Comparison of ENCODE assay signal across 1 cellular context in the genomic region with DNA sequence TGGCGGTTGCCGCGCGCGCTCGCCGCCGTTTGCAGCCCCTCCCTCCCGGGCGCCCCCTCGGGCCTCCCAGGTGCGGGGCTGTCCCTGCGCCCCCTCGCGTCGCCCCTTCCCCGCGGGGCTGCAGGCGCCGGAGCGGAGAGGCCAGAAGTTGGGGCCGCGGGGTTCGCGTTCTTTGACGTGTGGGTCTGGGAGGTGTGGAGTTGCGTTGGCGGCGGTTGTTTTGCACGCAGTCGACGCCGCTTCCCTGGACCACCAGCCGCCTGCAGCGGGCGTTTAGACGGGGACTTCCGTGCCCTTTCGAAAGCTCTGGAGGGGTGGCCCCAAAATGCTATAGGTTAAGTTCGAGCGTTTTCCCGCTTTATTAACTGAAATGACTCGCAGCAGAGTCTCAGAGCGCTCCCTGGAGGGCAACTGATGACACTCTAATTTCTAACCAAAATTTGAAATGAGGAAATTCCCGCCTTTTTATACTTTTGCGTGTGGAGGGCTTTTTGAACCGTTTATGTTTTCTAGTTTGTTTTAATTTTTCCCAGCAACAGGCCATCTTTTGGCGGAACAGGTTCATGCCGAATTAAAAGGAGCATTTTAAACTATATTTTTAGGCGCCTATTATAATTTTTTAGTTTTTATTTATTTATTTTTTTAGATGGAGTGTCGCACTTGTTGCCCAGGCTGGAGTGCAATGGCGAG.
TF ChIP-seq lines count a peak whose summit lies in the region.

No MANE protein-coding gene starts in this region.

TF ChIP-seq in K562, 482 proteins besides CTCF, POLR2A, EP300 and RAD21 (continued from another document and continues in another):
- TF ChIP-seq ZFP91 (CRISPR knock-in tag; IDR thresholded peaks at IDR 0.05) = no peak
- no peak for TF ChIP-seq CREB5 (CRISPR knock-in tag; IDR thresholded peaks at IDR 0.05)
- no peak; the same call in 1 of the 2 replicates for TF ChIP-seq ZNF511 (CRISPR knock-in tag; IDR thresholded peaks at IDR 0.05)
- TF ChIP-seq RBBP5 (IDR thresholded peaks at IDR 0.05; ENCODE audit: borderline replicate concordance, insufficient read depth, low read length, poor library complexity, severe bottlenecking) = no peak
- peak; percentile 66 for TF ChIP-seq CTCFL (IDR thresholded peaks at IDR 0.05; ENCODE audit: borderline replicate concordance, insufficient read depth, low read depth, low read length, poor library complexity, severe bottlenecking)
- no peak for TF ChIP-seq ZNF133 (CRISPR knock-in tag; IDR thresholded peaks at IDR 0.05)
- TF ChIP-seq ETV5 (CRISPR knock-in tag; IDR thresholded peaks at IDR 0.05; ENCODE audit: low read depth) = peak; percentile 74; the same call in 1 of the 2 replicates
- no peak for TF ChIP-seq ZNF445 (CRISPR knock-in tag; IDR thresholded peaks at IDR 0.05; ENCODE audit: low read depth)
- TF ChIP-seq, protein P1, sequence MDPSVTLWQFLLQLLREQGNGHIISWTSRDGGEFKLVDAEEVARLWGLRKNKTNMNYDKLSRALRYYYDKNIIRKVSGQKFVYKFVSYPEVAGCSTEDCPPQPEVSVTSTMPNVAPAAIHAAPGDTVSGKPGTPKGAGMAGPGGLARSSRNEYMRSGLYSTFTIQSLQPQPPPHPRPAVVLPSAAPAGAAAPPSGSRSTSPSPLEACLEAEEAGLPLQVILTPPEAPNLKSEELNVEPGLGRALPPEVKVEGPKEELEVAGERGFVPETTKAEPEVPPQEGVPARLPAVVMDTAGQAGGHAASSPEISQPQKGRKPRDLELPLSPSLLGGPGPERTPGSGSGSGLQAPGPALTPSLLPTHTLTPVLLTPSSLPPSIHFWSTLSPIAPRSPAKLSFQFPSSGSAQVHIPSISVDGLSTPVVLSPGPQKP (CRISPR knock-in tag; IDR thresholded peaks at IDR 0.05) = no peak
- 0 out of 2 replicates have a peak, but pooled peaks have one; percentile 26 for TF ChIP-seq TRIM28 (IDR thresholded peaks at IDR 0.05)
- TF ChIP-seq ZNF583 (CRISPR knock-in tag; IDR thresholded peaks at IDR 0.05) = no peak
- TF ChIP-seq TGIF2 (CRISPR knock-in tag; IDR thresholded peaks at IDR 0.05) = no peak; the same call in 1 of the 2 replicates
- TF ChIP-seq LCOR (CRISPR knock-in tag; IDR thresholded peaks at IDR 0.05) = peak; percentile 97
- TF ChIP-seq, protein P2, sequence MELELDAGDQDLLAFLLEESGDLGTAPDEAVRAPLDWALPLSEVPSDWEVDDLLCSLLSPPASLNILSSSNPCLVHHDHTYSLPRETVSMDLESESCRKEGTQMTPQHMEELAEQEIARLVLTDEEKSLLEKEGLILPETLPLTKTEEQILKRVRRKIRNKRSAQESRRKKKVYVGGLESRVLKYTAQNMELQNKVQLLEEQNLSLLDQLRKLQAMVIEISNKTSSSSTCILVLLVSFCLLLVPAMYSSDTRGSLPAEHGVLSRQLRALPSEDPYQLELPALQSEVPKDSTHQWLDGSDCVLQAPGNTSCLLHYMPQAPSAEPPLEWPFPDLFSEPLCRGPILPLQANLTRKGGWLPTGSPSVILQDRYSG (tag; conservative IDR thresholded peaks at IDR 0.05; ENCODE audit: low read depth) = no peak
- peak; percentile 76; the same call in 1 of the 2 replicates for TF ChIP-seq ZNF197 (CRISPR knock-in tag; IDR thresholded peaks at IDR 0.05; ENCODE audit: low read depth)
- TF ChIP-seq NRF1 (conservative IDR thresholded peaks at IDR 0.05 in 1 of 2, IDR thresholded peaks at IDR 0.05 in 1 of 2) = peak in 1 of 2 experiments; percentile 33; a peak in 1 of 4 replicates
- TF ChIP-seq ZNF3 (CRISPR knock-in tag; IDR thresholded peaks at IDR 0.05) = no peak
- TF ChIP-seq TBP (optimal IDR thresholded peaks at IDR 0.05; ENCODE audit: low read depth, low read length) = peak; percentile 89
- peak; percentile 60; the same call in 1 of the 2 replicates for TF ChIP-seq HMGXB4 (CRISPR knock-in tag; IDR thresholded peaks at IDR 0.05)
- no peak for TF ChIP-seq HLTF (IDR thresholded peaks at IDR 0.05)
- TF ChIP-seq SMARCA5 (IDR thresholded peaks at IDR 0.05) = no peak
- no peak for TF ChIP-seq ZNF143 (CRISPR knock-in tag; IDR thresholded peaks at IDR 0.05)
- TF ChIP-seq ZNF444 (CRISPR knock-in tag; IDR thresholded peaks at IDR 0.05) = no peak
- TF ChIP-seq ZKSCAN1 (IDR thresholded peaks at IDR 0.05; ENCODE audit: low read depth, low read length) = peak; percentile 28; the same call in 1 of the 2 replicates
- TF ChIP-seq EWSR1 (IDR thresholded peaks at IDR 0.05; ENCODE audit: borderline replicate concordance, low read depth, partially characterized antibody) = no peak
- TF ChIP-seq, protein P3, sequence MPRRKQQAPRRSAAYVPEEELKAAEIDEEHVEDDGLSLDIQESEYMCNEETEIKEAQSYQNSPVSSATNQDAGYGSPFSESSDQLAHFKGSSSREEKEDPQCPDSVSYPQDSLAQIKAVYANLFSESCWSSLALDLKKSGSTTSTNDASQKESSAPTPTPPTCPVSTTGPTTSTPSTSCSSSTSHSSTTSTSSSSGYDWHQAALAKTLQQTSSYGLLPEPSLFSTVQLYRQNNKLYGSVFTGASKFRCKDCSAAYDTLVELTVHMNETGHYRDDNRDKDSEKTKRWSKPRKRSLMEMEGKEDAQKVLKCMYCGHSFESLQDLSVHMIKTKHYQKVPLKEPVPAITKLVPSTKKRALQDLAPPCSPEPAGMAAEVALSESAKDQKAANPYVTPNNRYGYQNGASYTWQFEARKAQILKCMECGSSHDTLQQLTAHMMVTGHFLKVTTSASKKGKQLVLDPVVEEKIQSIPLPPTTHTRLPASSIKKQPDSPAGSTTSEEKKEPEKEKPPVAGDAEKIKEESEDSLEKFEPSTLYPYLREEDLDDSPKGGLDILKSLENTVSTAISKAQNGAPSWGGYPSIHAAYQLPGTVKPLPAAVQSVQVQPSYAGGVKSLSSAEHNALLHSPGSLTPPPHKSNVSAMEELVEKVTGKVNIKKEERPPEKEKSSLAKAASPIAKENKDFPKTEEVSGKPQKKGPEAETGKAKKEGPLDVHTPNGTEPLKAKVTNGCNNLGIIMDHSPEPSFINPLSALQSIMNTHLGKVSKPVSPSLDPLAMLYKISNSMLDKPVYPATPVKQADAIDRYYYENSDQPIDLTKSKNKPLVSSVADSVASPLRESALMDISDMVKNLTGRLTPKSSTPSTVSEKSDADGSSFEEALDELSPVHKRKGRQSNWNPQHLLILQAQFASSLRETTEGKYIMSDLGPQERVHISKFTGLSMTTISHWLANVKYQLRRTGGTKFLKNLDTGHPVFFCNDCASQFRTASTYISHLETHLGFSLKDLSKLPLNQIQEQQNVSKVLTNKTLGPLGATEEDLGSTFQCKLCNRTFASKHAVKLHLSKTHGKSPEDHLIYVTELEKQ (CRISPR knock-in tag; IDR thresholded peaks at IDR 0.05) = no peak
- TF ChIP-seq, protein P4, sequence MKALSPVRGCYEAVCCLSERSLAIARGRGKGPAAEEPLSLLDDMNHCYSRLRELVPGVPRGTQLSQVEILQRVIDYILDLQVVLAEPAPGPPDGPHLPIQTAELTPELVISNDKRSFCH (CRISPR knock-in tag; IDR thresholded peaks at IDR 0.05) = no peak
- TF ChIP-seq, protein P4 (tag; IDR thresholded peaks at IDR 0.05) = peak; percentile 88; the same call in 1 of the 2 replicates
- TF ChIP-seq SAP30 (IDR thresholded peaks at IDR 0.05; ENCODE audit: borderline replicate concordance, insufficient read depth, low read depth, low read length, poor library complexity, severe bottlenecking) = peak; percentile 41
- TF ChIP-seq BRF2 (IDR thresholded peaks at IDR 0.05; ENCODE audit: borderline replicate concordance, insufficient read depth, insufficient read length) = no peak
- no peak for TF ChIP-seq IRF9 (tag; IDR thresholded peaks at IDR 0.05)
- TF ChIP-seq WHSC1 (IDR thresholded peaks at IDR 0.05; ENCODE audit: low read length) = no peak
- peak; percentile 95 for TF ChIP-seq ADNP (tag; IDR thresholded peaks at IDR 0.05)
- no peak for TF ChIP-seq BCOR (IDR thresholded peaks at IDR 0.05)
- TF ChIP-seq ZBTB34 (CRISPR knock-in tag; IDR thresholded peaks at IDR 0.05) = no peak
- no peak for TF ChIP-seq MAFF (IDR thresholded peaks at IDR 0.05; ENCODE audit: low read length)
- TF ChIP-seq GABPB2 (CRISPR knock-in tag; conservative IDR thresholded peaks at IDR 0.05) = no peak
- no peak for TF ChIP-seq SMARCE1 (IDR thresholded peaks at IDR 0.05)
- TF ChIP-seq SMAD4 (CRISPR knock-in tag; conservative IDR thresholded peaks at IDR 0.05) = peak; percentile 20
- TF ChIP-seq ZNF586 (CRISPR knock-in tag; conservative IDR thresholded peaks at IDR 0.05) = no peak
- no peak for TF ChIP-seq MAFK (IDR thresholded peaks at IDR 0.05; ENCODE audit: low read length)
- TF ChIP-seq PTBP1 (IDR thresholded peaks at IDR 0.05; ENCODE audit: low read depth, low read length) = peak; percentile 33; the same call in 1 of the 2 replicates
- no peak for TF ChIP-seq BMI1 (IDR thresholded peaks at IDR 0.05; ENCODE audit: low read length)
